Comparison of ENCODE assay signal across 1 cellular context in genomic region chr22:44701824-44702478, GRCh38.
TF ChIP-seq lines count a peak whose summit lies in the region.

TSS of gene PRR5 (plus strand) at chr22:44702204. CDS start at chr22:44702475, 271 bp downstream.

TF ChIP-seq in HepG2, 621 proteins besides CTCF, POLR2A, EP300 and RAD21 (continued from another document and continues in another):
- TF ChIP-seq ZBTB40 (IDR thresholded peaks at IDR 0.05) (no peak), ZBTB40 (CRISPR knock-in tag; IDR thresholded peaks at IDR 0.05) (no peak), MTERF4 (CRISPR knock-in tag; IDR thresholded peaks at IDR 0.05) (no peak), ZNF816 (CRISPR knock-in tag; IDR thresholded peaks at IDR 0.05; ENCODE audit: borderline replicate concordance) (no peak), ZFP41 (CRISPR knock-in tag; IDR thresholded peaks at IDR 0.05; ENCODE audit: borderline replicate concordance) (no peak), ZNF264 (CRISPR knock-in tag; IDR thresholded peaks at IDR 0.05) (no peak), TIGD3 (CRISPR knock-in tag; IDR thresholded peaks at IDR 0.05; ENCODE audit: borderline replicate concordance) (no peak), SAFB2 (CRISPR knock-in tag; IDR thresholded peaks at IDR 0.05; ENCODE audit: borderline replicate concordance, low read depth) (no peak), BRD4 (CRISPR knock-in tag; IDR thresholded peaks at IDR 0.05) (no peak), SOX6 (IDR thresholded peaks at IDR 0.05) (no peak), SOX6 (CRISPR knock-in tag; IDR thresholded peaks at IDR 0.05) (no peak), ZNF883 (CRISPR knock-in tag; IDR thresholded peaks at IDR 0.05; ENCODE audit: not compliant biosample characterization) (no peak), ZNF839 (CRISPR knock-in tag; IDR thresholded peaks at IDR 0.05; ENCODE audit: borderline replicate concordance) (no peak), HOXA3 (CRISPR knock-in tag; IDR thresholded peaks at IDR 0.05) (peak; percentile 74), THAP11 (CRISPR knock-in tag; IDR thresholded peaks at IDR 0.05) (no peak), ZGPAT (CRISPR knock-in tag; IDR thresholded peaks at IDR 0.05) (peak; percentile 47; the same call in 1 of the 2 replicates), ZBTB7A (CRISPR knock-in tag; IDR thresholded peaks at IDR 0.05) (no peak), ZFP91 (CRISPR knock-in tag; IDR thresholded peaks at IDR 0.05; ENCODE audit: borderline replicate concordance) (no peak), ZSCAN22 (CRISPR knock-in tag; IDR thresholded peaks at IDR 0.05) (no peak), ZFP37 (CRISPR knock-in tag; IDR thresholded peaks at IDR 0.05; ENCODE audit: borderline replicate concordance) (0 out of 2 replicates have a peak, but pooled peaks have one; percentile 14), PBX2 (CRISPR knock-in tag; IDR thresholded peaks at IDR 0.05) (no peak), JUND (CRISPR knock-in tag; IDR thresholded peaks at IDR 0.05) (no peak), POLR2AphosphoS5 (IDR thresholded peaks at IDR 0.05; ENCODE audit: low read depth, low read length) (no peak), MAFK (conservative IDR thresholded peaks at IDR 0.05 in 1 of 2, IDR thresholded peaks at IDR 0.05 in 1 of 2; ENCODE audit: low read length in 2 of 2) (no peak), ATAD3A (CRISPR knock-in tag; IDR thresholded peaks at IDR 0.05) (no peak), RARA (CRISPR knock-in tag; IDR thresholded peaks at IDR 0.05) (no peak), CENPBD1 (CRISPR knock-in tag; IDR thresholded peaks at IDR 0.05; ENCODE audit: borderline replicate concordance, low read depth) (no peak), RAD51 (IDR thresholded peaks at IDR 0.05; ENCODE audit: borderline replicate concordance) (no peak), REST (IDR thresholded peaks at IDR 0.05; ENCODE audit: borderline replicate concordance in 1 of 2, low read depth in 1 of 2, low read length in 2 of 2) (no peak), ZBTB33 (CRISPR knock-in tag; IDR thresholded peaks at IDR 0.05) (no peak), ZFP36L2 (CRISPR knock-in tag; IDR thresholded peaks at IDR 0.05) (no peak), HES4 (CRISPR knock-in tag; IDR thresholded peaks at IDR 0.05; ENCODE audit: borderline replicate concordance) (no peak), ZNF503 (CRISPR knock-in tag; IDR thresholded peaks at IDR 0.05) (no peak), IKZF1 (IDR thresholded peaks at IDR 0.05) (no peak)
